8 cellular contexts compared by ENCODE assay signal in genomic region chr6:146598785-146599405, GRCh38. TPM values are rescaled to one million over a fixed set of nuclear protein-coding genes. Genes with fewer than 3 reads are reported as not detected.
DNase-seq lines count a peak whose midpoint lies in the region; ATAC-seq and TF ChIP-seq lines count a peak whose summit lies in the region.

Gene ADGB, plus strand, starts transcription at chr6:146598972. Its CDS starts 69 bp downstream, at chr6:146599041.

- H3K36me3 ChIP-seq in MM.1S (replicated peaks; ENCODE audit: insufficient read depth, low read length) (no peaks in the 10 kb centered on the region), adrenal gland (replicated peaks in 1 of 2) (no peaks in the 10 kb centered on the region)

- H3K27ac ChIP-seq in MM.1S (ENCODE audit: low read length) (no peak within 1 kb of the TSS), adrenal gland (no peak within 1 kb of the TSS)

- H3K4me1 ChIP-seq in MM.1S (ENCODE audit: low read length) (no peaks in the 10 kb centered on the region), adrenal gland (replicated peaks in 1 of 2) (no peaks in the 10 kb centered on the region)

- H3K36me3 Mint-ChIP-seq in osteocyte (ENCODE audit: unreplicated experiment), result no peaks in the 10 kb centered on the region

- H3K9me3 ChIP-seq in MM.1S (replicated peaks; ENCODE audit: insufficient read depth, low read length) (no peaks in the 10 kb centered on the region), adrenal gland (replicated peaks in 1 of 3) (no peaks in the 10 kb centered on the region)

- no peaks in the 10 kb centered on the region for H3K9me3 Mint-ChIP-seq in osteocyte (ENCODE audit: unreplicated experiment)

- peak within 1 kb of the TSS; percentile 76 for H3K4me3 Mint-ChIP-seq in osteocyte (ENCODE audit: unreplicated experiment)

- intact Hi-C loops in adrenal gland (cut with DNase I), result no loop called here
- intact Hi-C loops in left cardiac atrium (cut with DNase I), result no loop called here

- ATAC-seq in left cardiac atrium, result peak; percentile 88 to 93
- ATAC-seq in HG02610 (IDR thresholded peaks at IDR 0.05; ENCODE audit: unreplicated experiment), result no peak
- no peak for ATAC-seq in GM21786 (IDR thresholded peaks at IDR 0.05; ENCODE audit: unreplicated experiment)

- no peak within 1 kb of the TSS for H3K4me3 ChIP-seq in GM12865 (ENCODE audit: low read depth, low read length)
- H3K4me3 ChIP-seq in MM.1S (ENCODE audit: low read length), result peak within 1 kb of the TSS; percentile 55; the same call in 1 of the 2 replicates
- H3K4me3 ChIP-seq in adrenal gland, result peak within 1 kb of the TSS in 2 of 4 donors; percentile 30 to 46

- peaks cover 20% of the 10 kb centered on the region for H3K27me3 Mint-ChIP-seq in osteocyte (ENCODE audit: unreplicated experiment)

- H3F3A ChIP-seq in MM.1S (ENCODE audit: insufficient read depth, low read length), result no peaks in the 10 kb centered on the region

- H3K27ac Mint-ChIP-seq in osteocyte (ENCODE audit: unreplicated experiment), result no peak within 1 kb of the TSS

- no peaks in the 10 kb centered on the region for H4K20me1 ChIP-seq in MM.1S (ENCODE audit: insufficient read depth, low read length)

- H3K79me2 ChIP-seq in MM.1S (ENCODE audit: low read length), result no peaks in the 10 kb centered on the region

- DNase-seq in GM12865 (ENCODE audit: low read depth) (peak; percentile 27), MM.1S (peak; percentile 40), adrenal gland (peak; percentile 27 to 72 (median 57)), left cardiac atrium (peak; percentile 53), osteocyte (ENCODE audit: extremely low spot score, unreplicated experiment) (peak; percentile 89), NCI-H187 treated with DMSO at 0.1 percent for 48 hours (lab: John Stamatoyannopoulos, UW) (no peak)

- H3K4me2 ChIP-seq in MM.1S (ENCODE audit: low read depth, low read length), result peak within 1 kb of the TSS; percentile 52

- peak within 1 kb of the TSS; percentile 61 for H2AFZ ChIP-seq in MM.1S (ENCODE audit: low read length)

- no peak for TF ChIP-seq POLR2A in adrenal gland (IDR thresholded peaks at IDR 0.05)

- WGBS in adrenal gland, 4 donors, result 3 to 6% (median 4%) methylated on average over 13 to 32 of the region's 32 CpGs

- no peak within 1 kb of the TSS; the same call in 1 of the 2 replicates for H3K9ac ChIP-seq in MM.1S (ENCODE audit: low read length)

- no peak for TF ChIP-seq CTCF in GM12865 (IDR thresholded peaks at IDR 0.05; ENCODE audit: insufficient read depth, low read depth, low read length, missing control alignments)
- no peak for TF ChIP-seq CTCF in MM.1S (IDR thresholded peaks at IDR 0.05; ENCODE audit: low read length)
- no peak for TF ChIP-seq CTCF in adrenal gland (IDR thresholded peaks at IDR 0.05)
- TF ChIP-seq CTCF in osteocyte (IDR thresholded peaks at IDR 0.05), result no peak

- no peaks in the 10 kb centered on the region for H3K9me2 ChIP-seq in MM.1S (replicated peaks; ENCODE audit: insufficient read depth, low read length)

- H3K4me1 Mint-ChIP-seq in osteocyte (ENCODE audit: unreplicated experiment), result peaks cover 10% of the 10 kb centered on the region

- H3K27me3 ChIP-seq in MM.1S (replicated peaks; ENCODE audit: insufficient read depth, low read length) (no peaks in the 10 kb centered on the region), adrenal gland (no peaks in the 10 kb centered on the region)

RNA-seq across cellular contexts. Expression of gene ADGB, which starts in this region (rescaled TPM):
- not detected for total RNA-seq in adrenal gland
- not detected for polyA plus RNA-seq in adrenal gland
- not detected for total RNA-seq in left cardiac atrium
- total RNA-seq in osteocyte, result not detected in 2 replicates

Comparison
In these comparisons a context has a peak if more than half of its experiments do, and no peak if none do; other contexts are left out.
1. Peak in DNase-seq in adrenal gland; RNA of the gene not detected or under 1 TPM.
2. Peak in DNase-seq and ATAC-seq in left cardiac atrium; RNA of the gene not detected or under 1 TPM.
3. Peak in DNase-seq in osteocyte; RNA of the gene not detected or under 1 TPM.